ENCODE assay signal across 8 cellular contexts in the genomic region with DNA sequence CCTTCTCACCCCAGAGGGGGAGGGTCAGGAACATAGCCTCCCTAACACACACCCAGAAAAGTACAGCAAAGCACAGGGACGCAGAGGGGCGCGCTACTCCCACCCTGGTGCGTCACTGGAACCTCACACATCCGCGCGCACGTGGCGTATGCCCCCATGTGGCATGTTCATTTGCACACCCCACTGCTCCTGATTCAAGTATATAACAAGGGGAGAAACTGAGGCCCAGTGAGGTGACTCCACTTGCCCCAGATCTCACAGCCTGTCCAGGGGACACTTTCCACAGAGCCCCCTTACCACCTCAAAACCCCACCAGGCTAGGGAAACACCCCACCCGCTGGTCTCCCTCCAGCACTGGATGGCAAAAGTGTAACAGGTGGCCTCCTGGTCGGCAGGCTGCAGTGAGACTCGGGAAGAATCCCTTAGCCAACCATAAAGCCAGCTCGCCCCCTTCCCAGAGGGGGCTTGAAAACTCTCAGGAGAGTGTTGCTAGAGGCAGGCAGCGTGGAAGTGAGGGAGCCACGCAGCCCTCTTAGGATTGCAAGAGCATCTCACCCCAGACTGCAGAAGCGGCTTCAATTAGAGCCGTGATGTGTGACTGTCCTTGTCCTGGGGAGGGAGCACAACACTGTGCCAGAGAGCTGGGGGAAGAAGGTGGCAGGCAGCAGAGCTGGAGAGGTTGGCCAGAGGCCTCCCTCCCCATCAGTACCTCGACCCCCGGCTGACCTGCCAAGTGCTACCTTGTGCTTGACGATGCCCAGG. TPM values are rescaled to one million over a fixed set of nuclear protein-coding genes. Genes with fewer than 3 reads are reported as not detected.
DNase-seq lines count a peak whose midpoint lies in the region; ATAC-seq, FAIRE-seq and TF ChIP-seq lines count a peak whose summit lies in the region.
"Had no signal": no experiment of that assay in that cellular context is flagged by ENCODE, and none has a peak within 500 bp of the region (broad histone marks: within the 10 kb centered on the region; RNA-seq: fewer than 3 reads in every experiment).

A gene (minus strand): TSS at position 67 of the 762 bp plus-strand sequence. CDS start 12,591 bp downstream, outside the sequence.

- no peaks in the 10 kb centered on the region for H3K9me2 ChIP-seq in GM23248 (ENCODE audit: insufficient read depth)

- ATAC-seq in HG02571 (IDR thresholded peaks at IDR 0.05; ENCODE audit: unreplicated experiment): no peak

- H3K27me3 ChIP-seq in GM23248 (replicated peaks; ENCODE audit: insufficient read depth): peaks cover 44% of the 10 kb centered on the region
- H3K27me3 ChIP-seq in Peyer's patch: peaks cover 0 to 45% of the 10 kb centered on the region in 2 donors

- TF ChIP-seq CTCF in Peyer's patch (IDR thresholded peaks at IDR 0.05): no peak
- TF ChIP-seq CTCF in fibroblast of the aortic adventitia (IDR thresholded peaks at IDR 0.05; ENCODE audit: insufficient read depth, low read length): no peak

- H3K79me2 ChIP-seq in GM23248 (ENCODE audit: insufficient read depth): no peaks in the 10 kb centered on the region

- WGBS in GM23248 (ENCODE audit: low coverage in 1 of 2, low lambda C conversion rate in 2 of 2, missing lambda C conversion rate in 2 of 2), 2 experiments: 46 to 47% methylated on average over 20 of the region's 20 CpGs

- DNase-seq in GM23248 (no peak), Peyer's patch (peak in 1 of 3 donors; percentile 39), fibroblast of the aortic adventitia (ENCODE audit: low read depth) (no peak), retina (peak; percentile 49), frontal cortex (ENCODE audit: low spot score in 2 of 2) (no peak)
- DNase-seq in central memory CD4-positive, alpha-beta T cell: no peak
- DNase-seq: effector CD4-positive, alpha-beta T cell had no signal

- no peaks in the 10 kb centered on the region for H4K20me1 ChIP-seq in GM23248 (ENCODE audit: insufficient read depth)

- H3K4me1 ChIP-seq in GM23248 (ENCODE audit: insufficient read depth): no peaks in the 10 kb centered on the region
- peaks cover 0 to 26% (median 18%) of the 10 kb centered on the region in 4 donors for H3K4me1 ChIP-seq in Peyer's patch

- FAIRE-seq in frontal cortex (lab: Jason Lieb, UNC): no peak

- TF ChIP-seq POLR2A in Peyer's patch (IDR thresholded peaks at IDR 0.05): no peak

- no peak within 1 kb of the TSS for H3K27ac ChIP-seq in GM23248
- H3K27ac ChIP-seq in Peyer's patch: no peak within 1 kb of the TSS

- in situ Hi-C loops in GM23248 (cut with MboI): no loop called here

- H3K4me3 ChIP-seq in GM23248: peak within 1 kb of the TSS; percentile 74
- H3K4me3 ChIP-seq in Peyer's patch: peak within 1 kb of the TSS; percentile 24 to 52 (median 40)
- peak within 1 kb of the TSS; percentile 48 for H3K4me3 ChIP-seq in fibroblast of the aortic adventitia (ENCODE audit: low read depth, low read length)

- H3K4me2 ChIP-seq in GM23248 (ENCODE audit: unreplicated experiment): peak within 1 kb of the TSS; percentile 53

- no peak within 1 kb of the TSS for H3K9ac ChIP-seq in GM23248

- H3K36me3 ChIP-seq in GM23248 (ENCODE audit: low read depth) (no peaks in the 10 kb centered on the region), Peyer's patch (no peaks in the 10 kb centered on the region)

- H3F3A ChIP-seq in GM23248 (ENCODE audit: insufficient read depth): 0 out of 2 replicates have a peak, but pooled peaks cover 3% of the 10 kb centered on the region

- peak within 1 kb of the TSS; percentile 64 for H2AFZ ChIP-seq in GM23248

- H3K9me3 ChIP-seq in GM23248 (ENCODE audit: low read depth) (no peaks in the 10 kb centered on the region), Peyer's patch (peaks cover 0 to 3% (median 0%) of the 10 kb centered on the region in 4 donors)

RNA-seq across cellular contexts. Expression of the gene that starts here (rescaled TPM):
- 0.22 and 0.38 TPM in 2 replicates for total RNA-seq in GM23248 (2014; rRNA removed; shearing (Covaris generic))
- 0.10 and 0.57 TPM in 2 replicates for polyA plus RNA-seq in GM23248 (2016; fragmentation: Nextera tagmentation; extraction: Ambion mirVana)
- total RNA-seq in Peyer's patch: not detected
- total RNA-seq in fibroblast of the aortic adventitia (ENCODE audit: low replicate concordance): 0.08 TPM in 1 of 2 replicates, not detected in the other
- 3.7 TPM for total RNA-seq in frontal cortex
